ENCODE assay signal across 1 cellular context in genomic region chr17:8310601-8311123, GRCh38.
TF ChIP-seq lines count a peak whose summit lies in the region.

No MANE protein-coding gene starts in this region.

TF ChIP-seq in PFSK-1, 5 proteins besides CTCF, POLR2A, EP300 and RAD21:
- TF ChIP-seq REST (IDR thresholded peaks at IDR 0.05; ENCODE audit: insufficient read depth in 1 of 2, low read depth in 2 of 2, low read length in 2 of 2) (peak in 1 of 2 experiments; percentile 24; a peak in 1 of 4 replicates), TAF1 (IDR thresholded peaks at IDR 0.05; ENCODE audit: borderline replicate concordance, insufficient read depth, low read length) (peak; percentile 79; the same call in 1 of the 2 replicates), SIN3A (IDR thresholded peaks at IDR 0.05; ENCODE audit: borderline replicate concordance, insufficient read depth, low read length) (peak; percentile 78; the same call in 1 of the 2 replicates), POLR2AphosphoS5 (IDR thresholded peaks at IDR 0.05; ENCODE audit: low read depth, low read length) (no peak; the same call in 1 of the 2 replicates), FOXP2 (optimal IDR thresholded peaks at IDR 0.05; ENCODE audit: borderline replicate concordance, extremely low read depth, extremely low read length, insufficient read depth) (peak; percentile 59)
